ENCODE assay signal across 18 cellular contexts in genomic region chr3:16909802-16910201, GRCh38. TPM values are rescaled to one million over a fixed set of nuclear protein-coding genes. Genes with fewer than 3 reads are reported as not detected.
DNase-seq lines count a peak whose midpoint lies in the region; ATAC-seq, FAIRE-seq and TF ChIP-seq lines count a peak whose summit lies in the region.
"Had no signal": no experiment of that assay in that cellular context is flagged by ENCODE, and none has a peak within 500 bp of the region (broad histone marks: within the 10 kb centered on the region; RNA-seq: fewer than 3 reads in every experiment).

No MANE protein-coding gene starts in this region.

- no peaks in the 10 kb centered on the region for H3K9me3 Mint-ChIP-seq in activated naive CD8-positive, alpha-beta T cell (ENCODE audit: low read depth)
- peaks cover under 1% of the 10 kb centered on the region for H3K9me3 Mint-ChIP-seq in activated naive CD8-positive, alpha-beta T cell treated with anti-CD3 and anti-CD28 coated beads for 36 hours

- peaks cover 82% of the 10 kb centered on the region for H3K4me1 Mint-ChIP-seq in activated naive CD8-positive, alpha-beta T cell (ENCODE audit: low read depth)
- peaks cover 61% of the 10 kb centered on the region for H3K4me1 Mint-ChIP-seq in activated naive CD8-positive, alpha-beta T cell treated with anti-CD3 and anti-CD28 coated beads for 36 hours

- H3K27ac Mint-ChIP-seq in activated naive CD8-positive, alpha-beta T cell = peak overlapping the region; percentile 62
- no peak overlapping the region for H3K27ac Mint-ChIP-seq in activated naive CD8-positive, alpha-beta T cell treated with anti-CD3 and anti-CD28 coated beads for 36 hours

- WGBS in HepG2 (ENCODE audit: low lambda C conversion rate) = 20% methylated on average over 3 of the region's 3 CpGs

- H3K27me3 Mint-ChIP-seq in activated naive CD8-positive, alpha-beta T cell = no peaks in the 10 kb centered on the region
- H3K27me3 Mint-ChIP-seq in activated naive CD8-positive, alpha-beta T cell treated with anti-CD3 and anti-CD28 coated beads for 36 hours = no peaks in the 10 kb centered on the region

- no peak overlapping the region for H3K4me3 Mint-ChIP-seq in activated naive CD8-positive, alpha-beta T cell
- H3K4me3 Mint-ChIP-seq in activated naive CD8-positive, alpha-beta T cell treated with anti-CD3 and anti-CD28 coated beads for 36 hours = no peak overlapping the region

- peak overlapping the region; percentile 3 for H3K27ac ChIP-seq in neutrophil
- no peak overlapping the region for H3K27ac ChIP-seq in HepG2 (ENCODE audit: extremely low read length, insufficient read depth, low read length)
- H3K27ac ChIP-seq in ascending aorta = no peak overlapping the region

- in situ Hi-C loops in HepG2 (cut with HindIII; ENCODE audit: extremely low pct_ligation_motif_present, low pct_unique_long_range_greater_than_20kb) = no loop called here

- no peak overlapping the region for H3K4me3 ChIP-seq in neutrophil (ENCODE audit: low read depth in 1 of 2, low read length in 1 of 2)
- no peak overlapping the region for H3K4me3 ChIP-seq in HepG2 (replicated peaks in 1 of 3; ENCODE audit: insufficient read depth in 1 of 3, low read depth in 2 of 3, low read length in 3 of 3)
- H3K4me3 ChIP-seq in ascending aorta = no peak overlapping the region

- H3K4me1 ChIP-seq in neutrophil (ENCODE audit: control insufficient read depth in 1 of 2, insufficient read depth in 1 of 2, low read depth in 1 of 2, low read length in 1 of 2) (peaks cover 29 to 48% of the 10 kb centered on the region in 2 experiments), HepG2 (ENCODE audit: insufficient read depth, low read length) (no peaks in the 10 kb centered on the region), ascending aorta (peaks cover 0 to 23% of the 10 kb centered on the region in 2 donors)

- TF ChIP-seq EP300 in HepG2 (IDR thresholded peaks at IDR 0.05; ENCODE audit: low read depth in 2 of 2, low read length in 2 of 2) (no peak), HepG2 (CRISPR knock-in tag; IDR thresholded peaks at IDR 0.05; ENCODE audit: borderline replicate concordance) (no peak)

- TF ChIP-seq POLR2A in HepG2 (IDR thresholded peaks at IDR 0.05; ENCODE audit: insufficient read depth in 1 of 2, low read depth in 2 of 2, low read length in 2 of 2) = no peak

- no peak for FAIRE-seq in HepG2 (lab: Jason Lieb, UNC)
- FAIRE-seq: HTR-8/SVneo had no signal

- no peak for ATAC-seq in HepG2
- ATAC-seq: HCT116 had no signal

- no peak overlapping the region for H2AFZ ChIP-seq in HepG2 (ENCODE audit: low read length)

- H4K20me1 ChIP-seq in HepG2 (ENCODE audit: insufficient read depth, low read length) = no peaks in the 10 kb centered on the region

- no peaks in the 10 kb centered on the region for H3K36me3 Mint-ChIP-seq in activated naive CD8-positive, alpha-beta T cell
- H3K36me3 Mint-ChIP-seq in activated naive CD8-positive, alpha-beta T cell treated with anti-CD3 and anti-CD28 coated beads for 36 hours = peaks cover 23% of the 10 kb centered on the region

- TF ChIP-seq RAD21 in HepG2 (CRISPR knock-in tag; IDR thresholded peaks at IDR 0.05) = no peak

- DNase-seq in activated naive CD8-positive, alpha-beta T cell treated with anti-CD3 and anti-CD28 coated beads for 36 hours = no peak
- DNase-seq in NCI-H446 (lab: John Stamatoyannopoulos, UW) = peak; percentile 22 to 65
- peak; percentile 70 for DNase-seq in cerebellar cortex (ENCODE audit: low spot score)
- DNase-seq in HepG2 (ENCODE audit: low spot score) = no peak
- DNase-seq in DMS153 (lab: John Stamatoyannopoulos, UW) = no peak
- DNase-seq in ascending aorta (ENCODE audit: low spot score in 2 of 2) = no peak
- DNase-seq: 8988T; Calu3; DMS79; GDM1; NCI-H146; NCI-H2227 treated with DMSO at 0.1 percent for 48 hours; NCI-H69; NK-92 treated with Interleukin-12 subunit alpha and Interleukin-12 subunit beta, amount 100 ng/mL, for 24 hours had no signal

- POLR2A ChIA-PET in HepG2 (lab: Yijun Ruan, JAX) = no interaction called here

- no peak overlapping the region for H3K9ac ChIP-seq in HepG2 (ENCODE audit: insufficient read depth, low read depth, low read length)

- H3K9me3 ChIP-seq in neutrophil = no peaks in the 10 kb centered on the region
- H3K9me3 ChIP-seq in HepG2 (ENCODE audit: low read length) = no peaks in the 10 kb centered on the region
- no peaks in the 10 kb centered on the region for H3K9me3 ChIP-seq in ascending aorta

- no TSS peak for BruUV-seq in HepG2 (replicated peaks; lab: Mats Ljungman, UMichigan)

- no peak overlapping the region for H3K4me2 ChIP-seq in HepG2 (ENCODE audit: low read depth, low read length)

- H3K36me3 ChIP-seq in neutrophil = no peaks in the 10 kb centered on the region
- no peaks in the 10 kb centered on the region for H3K36me3 ChIP-seq in HepG2 (replicated peaks in 1 of 2; ENCODE audit: control insufficient read depth in 1 of 2, insufficient read depth in 2 of 2, low read length in 2 of 2)
- no peaks in the 10 kb centered on the region for H3K36me3 ChIP-seq in ascending aorta

- H3K27me3 ChIP-seq in neutrophil = no peaks in the 10 kb centered on the region
- no peaks in the 10 kb centered on the region for H3K27me3 ChIP-seq in HepG2 (ENCODE audit: control insufficient read depth in 1 of 2, insufficient read depth in 2 of 2, low read length in 2 of 2)
- H3K27me3 ChIP-seq in ascending aorta = no peaks in the 10 kb centered on the region

- intact Hi-C loops in HepG2 (cut with micrococcal nuclease; ENCODE audit: unreplicated experiment) (no loop called here), ascending aorta (cut with DNase I) (no loop called here)

- CTCF ChIA-PET in HepG2 (lab: Yijun Ruan, JAX; ENCODE audit: low intra/inter-chr PET ratio, low total read pairs) = no interaction called here

- H3K79me2 ChIP-seq in HepG2 (ENCODE audit: insufficient read depth, low read length) = no peaks in the 10 kb centered on the region

- TF ChIP-seq CTCF in neutrophil (IDR thresholded peaks at IDR 0.05) (no peak), HepG2 (CRISPR knock-in tag; IDR thresholded peaks at IDR 0.05) (no peak), ascending aorta (IDR thresholded peaks at IDR 0.05) (no peak)

TF ChIP-seq in HepG2, 621 proteins besides CTCF, POLR2A, EP300 and RAD21 (continues in another document):
- TF ChIP-seq PRDM15 (CRISPR knock-in tag; IDR thresholded peaks at IDR 0.05) (no peak), EEA1 (CRISPR knock-in tag; IDR thresholded peaks at IDR 0.05; ENCODE audit: borderline replicate concordance) (no peak), CCAR2 (optimal IDR thresholded peaks at IDR 0.05; ENCODE audit: low read depth, low read length) (no peak), KDM5A (IDR thresholded peaks at IDR 0.05; ENCODE audit: borderline replicate concordance, low read length) (no peak)

RNA-seq across cellular contexts. Expression of gene PLCL2, which starts 25.0 kb away (rescaled TPM):
- total RNA-seq in activated naive CD8-positive, alpha-beta T cell treated with anti-CD3 and anti-CD28 coated beads for 36 hours = 10 to 100 TPM; 19.1 to 19.6 TPM
- total RNA-seq in HepG2 (2016; rRNA removed; fragmentation: Illumina TruSeq; extraction: Trizol) (not detected in 2 replicates), ascending aorta (2.9 TPM)
- total RNA-seq in HepG2 (2016; cell fraction: cytosol; rRNA removed; fragmentation: Illumina TruSeq; extraction: Trizol; ENCODE audit: low read depth) = not detected in 2 replicates
- total RNA-seq in HepG2 (2016; cell fraction: insoluble cytoplasmic fraction; rRNA removed; fragmentation: Illumina TruSeq; extraction: Trizol) = 0.04 TPM in 1 of 2 replicates, not detected in the other
- not detected in 2 replicates for total RNA-seq in HepG2 (2016; cell fraction: membrane; rRNA removed; fragmentation: Illumina TruSeq; extraction: Trizol)
- total RNA-seq in HepG2 (2016; cell fraction: nucleus; rRNA removed; fragmentation: Illumina TruSeq; extraction: Trizol) = not detected in 2 replicates
- not detected in 2 replicates for polyA plus RNA-seq in HepG2 (2011; rRNA removed)
- polyA plus RNA-seq in HepG2 (2011; cell fraction: cytosol; rRNA removed) = not detected in 2 replicates
- not detected in 2 replicates for polyA plus RNA-seq in HepG2 (2011; cell fraction: nucleus; rRNA removed)
- not detected in 2 replicates for polyA plus RNA-seq in HepG2 (2012)
- polyA plus RNA-seq in HepG2 (2016; cell fraction: cytosol; fragmentation: Illumina TruSeq; extraction: Trizol; ENCODE audit: low read depth) = not detected in 2 replicates
- not detected in 2 replicates for polyA plus RNA-seq in HepG2 (2016; cell fraction: insoluble cytoplasmic fraction; fragmentation: Illumina TruSeq; extraction: Trizol; ENCODE audit: low read depth)
- not detected in 2 replicates for polyA plus RNA-seq in HepG2 (2016; cell fraction: membrane; fragmentation: Illumina TruSeq; extraction: Trizol; ENCODE audit: low read depth)
- not detected in 2 replicates for polyA plus RNA-seq in HepG2 (2016; cell fraction: nucleus; fragmentation: Illumina TruSeq; extraction: Trizol; ENCODE audit: insufficient read depth, low read depth)
- 5.6 TPM in 1 of 2 replicates, not detected in the other for polyA minus RNA-seq in HepG2 (2011; rRNA and poly(A)+ RNA removed; ENCODE audit: low replicate concordance)
- not detected in 2 replicates for polyA minus RNA-seq in HepG2 (2011; cell fraction: cytosol; rRNA and poly(A)+ RNA removed)
- not detected in 2 replicates for polyA minus RNA-seq in HepG2 (2011; cell fraction: nucleus; rRNA and poly(A)+ RNA removed)

Comparison
In these comparisons a context has a peak if more than half of its experiments do, and no peak if none do; other contexts are left out.
1. DNase-seq: peak in NCI-H446 (2 of 2) and cerebellar cortex (single experiment); none in activated naive CD8-positive, alpha-beta T cell treated with anti-CD3 and anti-CD28 coated beads for 36 hours (single experiment), HepG2 (single experiment), DMS153 (single experiment) and ascending aorta (0 of 2).